In the genomic region with DNA sequence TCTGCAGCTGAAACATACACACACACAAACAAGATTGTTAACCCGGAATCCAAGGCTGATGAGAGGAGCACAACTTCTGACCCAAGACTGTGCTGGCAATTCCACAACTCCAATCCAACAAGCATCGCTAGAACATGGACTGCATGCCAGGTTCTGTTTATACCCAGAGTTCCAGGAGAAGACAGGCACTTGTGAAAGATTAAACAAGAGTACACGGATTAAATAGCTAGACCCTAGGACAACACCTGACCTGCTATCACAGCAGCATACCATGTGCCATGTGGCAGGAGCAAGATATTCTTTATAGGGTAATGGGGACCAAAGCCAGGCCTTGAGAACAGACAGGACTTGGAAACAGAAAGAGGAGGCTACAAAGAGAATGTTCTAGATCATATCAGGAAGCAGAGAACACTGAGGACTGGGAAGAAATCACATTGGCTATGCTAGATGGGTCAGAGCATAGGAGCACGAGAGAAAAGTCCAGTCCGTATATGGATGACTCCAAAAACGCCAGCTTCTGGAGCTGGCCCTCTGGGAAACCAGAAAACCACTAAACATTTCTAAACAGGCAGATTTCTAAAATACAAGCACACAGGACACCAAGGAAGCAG, we compare ENCODE assay signal across 26 cellular contexts.
DNase-seq lines count a peak whose midpoint lies in the region; ATAC-seq, FAIRE-seq and TF ChIP-seq lines count a peak whose summit lies in the region.
"Had no signal": no experiment of that assay in that cellular context is flagged by ENCODE, and none has a peak within 500 bp of the region (broad histone marks: within the 10 kb centered on the region; RNA-seq: fewer than 3 reads in every experiment).

No MANE protein-coding gene starts in this region.

- no peak overlapping the region for H3K4me3 ChIP-seq in heart left ventricle
- H3K4me3 ChIP-seq: lower lobe of right lung, spleen had no signal

- H3K27me3 ChIP-seq in heart left ventricle, result no peaks in the 10 kb centered on the region
- H3K27me3 ChIP-seq: brain microvascular endothelial cell, spleen had no signal

- intact Hi-C loops in heart left ventricle (cut with DNase I), result loop anchor here in 5 of 10 donors (10.0 kb wide), 1 partner anchor 193 kb away; no protein-coding TSS in a partner anchor
- intact Hi-C loops in cardiac septum (cut with DNase I), result loop anchor here (5.0 to 10.0 kb wide), 2 partner anchors 101 to 193 kb away; partner anchors contain the start of gene KIAA1549
- intact Hi-C loops in left ventricle myocardium superior (cut with micrococcal nuclease), result no loop called here

- H3K4me1 Mint-ChIP-seq in T-helper 2 cell treated with Interferon-gamma antibody and Interleukin-4, amounts not matched to agents 5 μg/mL and 100 μg/mL, for 36 hours (ENCODE audit: low read depth), result peaks cover 21% of the 10 kb centered on the region
- no peaks in the 10 kb centered on the region for H3K4me1 Mint-ChIP-seq in type B pancreatic cell (ENCODE audit: unreplicated experiment)

- peaks cover 0 to 17% (median 10%) of the 10 kb centered on the region in 12 donors for H3K4me1 ChIP-seq in heart left ventricle
- H3K4me1 ChIP-seq: lower lobe of right lung had no signal

- no peak overlapping the region for H3K27ac ChIP-seq in heart left ventricle
- H3K27ac ChIP-seq: 22Rv1, brain microvascular endothelial cell, lower lobe of right lung, RWPE1, spleen had no signal

- no peaks in the 10 kb centered on the region for H3K9me3 ChIP-seq in heart left ventricle
- H3K9me3 ChIP-seq: lower lobe of right lung, SK-N-SH, spleen had no signal

- TF ChIP-seq CTCF in heart left ventricle (IDR thresholded peaks at IDR 0.05) (no peak), type B pancreatic cell (conservative IDR thresholded peaks at IDR 0.05) (no peak)

- H3K27ac Mint-ChIP-seq in T-helper 2 cell treated with Interferon-gamma antibody and Interleukin-4, amounts not matched to agents 5 μg/mL and 100 μg/mL, for 36 hours, result no peak overlapping the region
- no peak overlapping the region for H3K27ac Mint-ChIP-seq in type B pancreatic cell
- H3K27ac Mint-ChIP-seq: activated CD8-positive, alpha-beta memory T cell treated with anti-CD3 and anti-CD28 coated beads, Interleukin-2, amount 10 ng/mL, durations not matched to agents 7 days and 5 days; natural killer cell treated with Interleukin-12 subunit alpha and Interleukin-12 subunit beta and Interleukin-15 and Interleukin-18, amount 100 ng/mL, for 72 hours had no signal

- peaks cover 0 to 5% (median 0%) of the 10 kb centered on the region in 9 donors for H3K36me3 ChIP-seq in heart left ventricle
- H3K36me3 ChIP-seq: brain microvascular endothelial cell, spleen had no signal

- no peaks in the 10 kb centered on the region for H3K9me3 Mint-ChIP-seq in T-helper 2 cell treated with Interferon-gamma antibody and Interleukin-4, amounts not matched to agents 5 μg/mL and 100 μg/mL, for 36 hours
- no peaks in the 10 kb centered on the region for H3K9me3 Mint-ChIP-seq in type B pancreatic cell
- H3K9me3 Mint-ChIP-seq: natural killer cell treated with Interleukin-12 subunit alpha and Interleukin-12 subunit beta and Interleukin-15 and Interleukin-18, amount 100 ng/mL, for 72 hours; T-helper 1 cell treated with Interleukin-12 subunit alpha and Interleukin-12 subunit beta and Interleukin-4 antibody, amounts not matched to agents 30 μg/mL and 1 μg/mL, for 36 hours had no signal

- no peak for FAIRE-seq in frontal cortex (lab: Jason Lieb, UNC)
- FAIRE-seq: GM18507, HTR-8/SVneo, keratinocyte had no signal

- no peak for TF ChIP-seq POLR2A in heart left ventricle (IDR thresholded peaks at IDR 0.05)

- H3K4me3 Mint-ChIP-seq in T-helper 2 cell treated with Interferon-gamma antibody and Interleukin-4, amounts not matched to agents 5 μg/mL and 100 μg/mL, for 36 hours, result peak overlapping the region; percentile 16
- H3K4me3 Mint-ChIP-seq in type B pancreatic cell, result no peak overlapping the region
- H3K4me3 Mint-ChIP-seq: activated CD8-positive, alpha-beta memory T cell treated with anti-CD3 and anti-CD28 coated beads, Interleukin-2, amount 10 ng/mL, durations not matched to agents 7 days and 5 days; natural killer cell treated with Interleukin-12 subunit alpha and Interleukin-12 subunit beta and Interleukin-15 and Interleukin-18, amount 100 ng/mL, for 72 hours; T-helper 1 cell treated with Interleukin-12 subunit alpha and Interleukin-12 subunit beta and Interleukin-4 antibody, amounts not matched to agents 30 μg/mL and 1 μg/mL, for 36 hours had no signal

- ATAC-seq in heart left ventricle (peak in 3 of 4 donors; percentile 22 to 57 (median 47)), left ventricle myocardium superior (peak; percentile 79)
- ATAC-seq: lower lobe of right lung; natural killer cell treated with Interleukin-12 subunit alpha and Interleukin-12 subunit beta and Interleukin-15 and Interleukin-18, amount 100 ng/mL, for 72 hours had no signal

- H3K27me3 Mint-ChIP-seq in T-helper 2 cell treated with Interferon-gamma antibody and Interleukin-4, amounts not matched to agents 5 μg/mL and 100 μg/mL, for 36 hours (ENCODE audit: low read depth), result no peaks in the 10 kb centered on the region
- H3K27me3 Mint-ChIP-seq in type B pancreatic cell, result no peaks in the 10 kb centered on the region
- H3K27me3 Mint-ChIP-seq: activated CD8-positive, alpha-beta memory T cell treated with anti-CD3 and anti-CD28 coated beads, Interleukin-2, amount 10 ng/mL, durations not matched to agents 7 days and 5 days; natural killer cell treated with Interleukin-12 subunit alpha and Interleukin-12 subunit beta and Interleukin-15 and Interleukin-18, amount 100 ng/mL, for 72 hours had no signal

- H3K36me3 Mint-ChIP-seq in T-helper 2 cell treated with Interferon-gamma antibody and Interleukin-4, amounts not matched to agents 5 μg/mL and 100 μg/mL, for 36 hours (ENCODE audit: low read depth), result peaks cover 2% of the 10 kb centered on the region
- H3K36me3 Mint-ChIP-seq in type B pancreatic cell, result peaks cover 30% of the 10 kb centered on the region
- H3K36me3 Mint-ChIP-seq: activated CD8-positive, alpha-beta memory T cell treated with anti-CD3 and anti-CD28 coated beads, Interleukin-2, amount 10 ng/mL, durations not matched to agents 7 days and 5 days; natural killer cell treated with Interleukin-12 subunit alpha and Interleukin-12 subunit beta and Interleukin-15 and Interleukin-18, amount 100 ng/mL, for 72 hours had no signal

- DNase-seq in T-helper 2 cell treated with Interferon-gamma antibody and Interleukin-4, amounts not matched to agents 5 μg/mL and 100 μg/mL, for 36 hours (ENCODE audit: low spot score), result no peak
- DNase-seq in T-helper 2 cell, result no peak
- no peak for DNase-seq in heart left ventricle
- no peak for DNase-seq in cardiac septum (ENCODE audit: low spot score)
- no peak for DNase-seq in left ventricle myocardium superior
- no peak for DNase-seq in putamen (ENCODE audit: low spot score)
- no peak for DNase-seq in type B pancreatic cell (ENCODE audit: extremely low spot score, unreplicated experiment)
- no peak for DNase-seq in frontal cortex (ENCODE audit: low spot score in 2 of 2)
- DNase-seq: activated CD4-positive, alpha-beta T cell treated with anti-CD3 and anti-CD28 coated beads for 1 hour; activated CD8-positive, alpha-beta memory T cell treated with anti-CD3 and anti-CD28 coated beads, Interleukin-2, amount 10 ng/mL, durations not matched to agents 7 days and 5 days; brain microvascular endothelial cell; DND-41; KBM-7; lower lobe of right lung; NCI-H1417 treated with DMSO at 0.1 percent for 48 hours; NCI-H748 treated with DMSO at 0.1 percent for 48 hours; retina; spleen had no signal

- 57 to 70% (median 63%) methylated on average over 6 of the region's 6 CpGs for WGBS in heart left ventricle, 4 donors
